20 cellular contexts compared by ENCODE assay signal in genomic region chr10:124059552-124059951, GRCh38.
"Had no signal": no experiment of that assay in that cellular context is flagged by ENCODE, and none has a peak within 500 bp of the region (broad histone marks: within the 10 kb centered on the region; RNA-seq: fewer than 3 reads in every experiment).

No MANE protein-coding gene starts in this region.

- ATAC-seq: esophagus mucosa; gastrocnemius medialis; lower lobe of right lung; natural killer cell treated with Interleukin-12 subunit alpha and Interleukin-12 subunit beta and Interleukin-15 and Interleukin-18, amount 100 ng/mL, for 72 hours; right lobe of liver; stimulated activated effector memory CD8-positive, alpha-beta T cell treated with anti-CD3 and anti-CD28 coated beads, Interleukin-12 subunit alpha, Interleukin-12 subunit beta, amount 100 ng/mL, for 72 hours; stimulated activated naive CD8-positive, alpha-beta T cell treated with anti-CD3 and anti-CD28 coated beads, Interleukin-15, Interleukin-2, amounts not matched to agents 100 U/mL and 50 U/mL, for 24 hours had no signal

- H3K36me3 Mint-ChIP-seq: immature natural killer cell; mesothelial cell of epicardium; natural killer cell treated with Interleukin-12 subunit alpha and Interleukin-12 subunit beta and Interleukin-15 and Interleukin-18, amount 100 ng/mL, for 72 hours; stimulated activated effector memory CD8-positive, alpha-beta T cell treated with anti-CD3 and anti-CD28 coated beads, Interleukin-12 subunit alpha, Interleukin-12 subunit beta, amount 100 ng/mL, for 72 hours had no signal

- H3K9me3 Mint-ChIP-seq: immature natural killer cell; memory B cell; mesothelial cell of epicardium; natural killer cell treated with Interleukin-12 subunit alpha and Interleukin-12 subunit beta and Interleukin-15 and Interleukin-18, amount 100 ng/mL, for 72 hours; stimulated activated effector memory CD8-positive, alpha-beta T cell treated with anti-CD3 and anti-CD28 coated beads, Interleukin-12 subunit alpha, Interleukin-12 subunit beta, amount 100 ng/mL, for 72 hours had no signal

- H3K27ac Mint-ChIP-seq: immature natural killer cell; memory B cell; mesothelial cell of epicardium; natural killer cell treated with Interleukin-12 subunit alpha and Interleukin-12 subunit beta and Interleukin-15 and Interleukin-18, amount 100 ng/mL, for 72 hours; progenitor cell of endocrine pancreas; stimulated activated effector memory CD8-positive, alpha-beta T cell treated with anti-CD3 and anti-CD28 coated beads, Interleukin-12 subunit alpha, Interleukin-12 subunit beta, amount 100 ng/mL, for 72 hours had no signal

- H3K27me3 Mint-ChIP-seq: memory B cell, progenitor cell of endocrine pancreas had no signal

- H3K4me3 Mint-ChIP-seq: immature natural killer cell; memory B cell; mesothelial cell of epicardium; natural killer cell treated with Interleukin-12 subunit alpha and Interleukin-12 subunit beta and Interleukin-15 and Interleukin-18, amount 100 ng/mL, for 72 hours; stimulated activated effector memory CD8-positive, alpha-beta T cell treated with anti-CD3 and anti-CD28 coated beads, Interleukin-12 subunit alpha, Interleukin-12 subunit beta, amount 100 ng/mL, for 72 hours had no signal

- H3K4me1 Mint-ChIP-seq: immature natural killer cell had no signal

- H3K27ac ChIP-seq: coronary artery, gastrocnemius medialis, left ventricle myocardium inferior, lower lobe of right lung, ovary, right lobe of liver, tibial artery, upper lobe of left lung, uterus had no signal

- DNase-seq: effector CD4-positive, alpha-beta T cell; gastrocnemius medialis; immature natural killer cell; left ventricle myocardium inferior; lower lobe of right lung; right lobe of liver; stimulated activated CD4-positive, alpha-beta T cell treated with anti-CD3 and anti-CD28 coated beads, Interleukin-4, amount 100 ng/mL, for 1 hour; stimulated activated CD8-positive, alpha-beta memory T cell treated with anti-CD3 and anti-CD28 coated beads, Interleukin-4, amount 100 ng/mL, for 48 hours; stimulated activated naive CD8-positive, alpha-beta T cell treated with anti-CD3 and anti-CD28 coated beads, Interleukin-15, Interleukin-2, amounts not matched to agents 100 U/mL and 50 U/mL, for 24 hours; tibial artery; uterus had no signal
